ENCODE assay signal across 21 cellular contexts in the genomic region with DNA sequence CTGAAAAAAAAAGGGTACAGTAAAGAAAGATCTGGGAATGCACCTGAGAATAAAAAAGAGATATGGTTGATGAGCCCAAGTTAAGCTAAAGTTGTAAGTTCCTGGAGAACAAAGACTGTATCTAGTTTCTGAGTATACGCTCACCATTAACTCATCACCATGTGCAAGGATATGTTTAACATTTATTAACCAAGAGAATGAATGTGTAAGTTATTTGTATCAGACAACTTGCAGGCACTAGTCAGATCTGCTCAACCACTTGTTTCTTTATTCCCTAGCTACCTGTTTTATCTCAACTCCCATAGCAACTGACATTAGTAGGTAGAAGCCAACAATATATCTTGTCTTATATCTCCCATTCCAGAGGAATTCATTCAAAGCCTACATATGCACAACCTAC.
"Had no signal": no experiment of that assay in that cellular context is flagged by ENCODE, and none has a peak within 500 bp of the region (broad histone marks: within the 10 kb centered on the region; RNA-seq: fewer than 3 reads in every experiment).

No MANE protein-coding gene starts in this region.

- H3K4me3 Mint-ChIP-seq: activated CD4-positive, alpha-beta memory T cell treated with anti-CD3 and anti-CD28 coated beads for 36 hours; activated CD4-positive, alpha-beta T cell treated with anti-CD3 and anti-CD28 coated beads for 36 hours; activated T-helper 17 cell treated with anti-CD3 and anti-CD28 coated beads, Interleukin-2, amount 50 U/mL, for 72 hours; immature natural killer cell; naive B cell; neural crest cell; WTC11 had no signal

- ATAC-seq: activated CD4-positive, alpha-beta T cell treated with anti-CD3 and anti-CD28 coated beads for 36 hours; activated T-helper 17 cell treated with anti-CD3 and anti-CD28 coated beads, Interleukin-2, amount 50 U/mL, for 72 hours; body of pancreas; left cardiac atrium; mucosa of descending colon; stimulated activated naive CD8-positive, alpha-beta T cell treated with anti-CD3 and anti-CD28 coated beads, Interleukin-15, Interleukin-2, amounts not matched to agents 100 U/mL and 50 U/mL, for 24 hours; WTC11 had no signal

- H3K36me3 Mint-ChIP-seq: activated CD4-positive, alpha-beta memory T cell treated with anti-CD3 and anti-CD28 coated beads for 36 hours; immature natural killer cell; naive B cell; WTC11 had no signal

- H3K27ac ChIP-seq: body of pancreas, right atrium auricular region, tibial nerve had no signal

- H3K27ac Mint-ChIP-seq: activated CD4-positive, alpha-beta memory T cell treated with anti-CD3 and anti-CD28 coated beads for 36 hours; activated CD4-positive, alpha-beta T cell treated with anti-CD3 and anti-CD28 coated beads for 36 hours; activated T-helper 17 cell treated with anti-CD3 and anti-CD28 coated beads, Interleukin-2, amount 50 U/mL, for 72 hours; immature natural killer cell; naive B cell; progenitor cell of endocrine pancreas; WTC11 had no signal

- H3K9me3 Mint-ChIP-seq: activated CD4-positive, alpha-beta memory T cell treated with anti-CD3 and anti-CD28 coated beads for 36 hours; activated T-helper 17 cell treated with anti-CD3 and anti-CD28 coated beads, Interleukin-2, amount 50 U/mL, for 72 hours had no signal

- H3K27me3 Mint-ChIP-seq: activated CD4-positive, alpha-beta memory T cell treated with anti-CD3 and anti-CD28 coated beads for 36 hours; activated CD4-positive, alpha-beta T cell treated with anti-CD3 and anti-CD28 coated beads for 36 hours; activated T-helper 17 cell treated with anti-CD3 and anti-CD28 coated beads, Interleukin-2, amount 50 U/mL, for 72 hours; naive B cell had no signal

- H3K4me1 Mint-ChIP-seq: activated CD4-positive, alpha-beta T cell treated with anti-CD3 and anti-CD28 coated beads for 36 hours; activated T-helper 17 cell treated with anti-CD3 and anti-CD28 coated beads, Interleukin-2, amount 50 U/mL, for 72 hours; immature natural killer cell; naive B cell; neural crest cell; WTC11 had no signal

- DNase-seq: activated CD4-positive, alpha-beta memory T cell treated with anti-CD3 and anti-CD28 coated beads for 36 hours; activated CD4-positive, alpha-beta T cell treated with anti-CD3 and anti-CD28 coated beads for 36 hours; activated naive CD4-positive, alpha-beta T cell treated with Interleukin-2 at 50 U/mL for 16 hours; activated T-cell treated with anti-CD3 and anti-CD28 coated beads, Interleukin-2, amount 50 U/mL, for 1 hour; body of pancreas; dermis blood vessel endothelial cell; effector memory CD4-positive, alpha-beta T cell; immature natural killer cell; left cardiac atrium; mesenchymal stem cell; mucosa of descending colon; naive B cell; stimulated activated CD4-positive, alpha-beta T cell treated with anti-CD3 and anti-CD28 coated beads, Interleukin-12 subunit alpha, Interleukin-12 subunit beta, amount 100 ng/mL, for 4 hours; stimulated activated CD4-positive, alpha-beta T cell treated with anti-CD3 and anti-CD28 coated beads, Interleukin-1b, Interleukin-23, amount 100 ng/mL, for 48 hours; stimulated activated naive CD8-positive, alpha-beta T cell treated with anti-CD3 and anti-CD28 coated beads, Interleukin-15, Interleukin-2, amounts not matched to agents 100 U/mL and 50 U/mL, for 24 hours had no signal

- H3K4me3 ChIP-seq: body of pancreas, mucosa of descending colon, right atrium auricular region, tibial nerve had no signal
